1 cellular context compared by ENCODE assay signal in genomic region chr5:440413-441180, GRCh38.
TF ChIP-seq lines count a peak whose summit lies in the region.

No MANE protein-coding gene starts in this region.

TF ChIP-seq in GM12878, 131 proteins besides CTCF, POLR2A, EP300 and RAD21 (continued from another document):
- TF ChIP-seq, protein P1, sequence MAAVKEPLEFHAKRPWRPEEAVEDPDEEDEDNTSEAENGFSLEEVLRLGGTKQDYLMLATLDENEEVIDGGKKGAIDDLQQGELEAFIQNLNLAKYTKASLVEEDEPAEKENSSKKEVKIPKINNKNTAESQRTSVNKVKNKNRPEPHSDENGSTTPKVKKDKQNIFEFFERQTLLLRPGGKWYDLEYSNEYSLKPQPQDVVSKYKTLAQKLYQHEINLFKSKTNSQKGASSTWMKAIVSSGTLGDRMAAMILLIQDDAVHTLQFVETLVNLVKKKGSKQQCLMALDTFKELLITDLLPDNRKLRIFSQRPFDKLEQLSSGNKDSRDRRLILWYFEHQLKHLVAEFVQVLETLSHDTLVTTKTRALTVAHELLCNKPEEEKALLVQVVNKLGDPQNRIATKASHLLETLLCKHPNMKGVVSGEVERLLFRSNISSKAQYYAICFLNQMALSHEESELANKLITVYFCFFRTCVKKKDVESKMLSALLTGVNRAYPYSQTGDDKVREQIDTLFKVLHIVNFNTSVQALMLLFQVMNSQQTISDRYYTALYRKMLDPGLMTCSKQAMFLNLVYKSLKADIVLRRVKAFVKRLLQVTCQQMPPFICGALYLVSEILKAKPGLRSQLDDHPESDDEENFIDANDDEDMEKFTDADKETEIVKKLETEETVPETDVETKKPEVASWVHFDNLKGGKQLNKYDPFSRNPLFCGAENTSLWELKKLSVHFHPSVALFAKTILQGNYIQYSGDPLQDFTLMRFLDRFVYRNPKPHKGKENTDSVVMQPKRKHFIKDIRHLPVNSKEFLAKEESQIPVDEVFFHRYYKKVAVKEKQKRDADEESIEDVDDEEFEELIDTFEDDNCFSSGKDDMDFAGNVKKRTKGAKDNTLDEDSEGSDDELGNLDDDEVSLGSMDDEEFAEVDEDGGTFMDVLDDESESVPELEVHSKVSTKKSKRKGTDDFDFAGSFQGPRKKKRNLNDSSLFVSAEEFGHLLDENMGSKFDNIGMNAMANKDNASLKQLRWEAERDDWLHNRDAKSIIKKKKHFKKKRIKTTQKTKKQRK (IDR thresholded peaks at IDR 0.05; ENCODE audit: low read depth, low read length), result no peak
- TF ChIP-seq MXI1 (IDR thresholded peaks at IDR 0.05; ENCODE audit: low read depth, low read length) (no peak), TCF12 (IDR thresholded peaks at IDR 0.05; ENCODE audit: low read depth, low read length) (no peak), IRF4 (IDR thresholded peaks at IDR 0.05; ENCODE audit: low read depth, low read length) (no peak), ZNF217 (IDR thresholded peaks at IDR 0.05) (no peak), TAF1 (IDR thresholded peaks at IDR 0.05; ENCODE audit: borderline replicate concordance, low read depth, low read length) (no peak), GATAD2B (conservative IDR thresholded peaks at IDR 0.05; ENCODE audit: low read depth) (no peak), ZBTB33 (IDR thresholded peaks at IDR 0.05) (no peak), YBX1 (IDR thresholded peaks at IDR 0.05) (no peak), RCOR1 (conservative IDR thresholded peaks at IDR 0.05; ENCODE audit: low read depth, low read length) (no peak), RFX5 (IDR thresholded peaks at IDR 0.05; ENCODE audit: low read depth, low read length) (no peak), MEF2B (IDR thresholded peaks at IDR 0.05; ENCODE audit: partially characterized antibody, poor library complexity, severe bottlenecking) (peak; percentile 39), ATF7 (IDR thresholded peaks at IDR 0.05; ENCODE audit: low read depth) (no peak), PAX5 (IDR thresholded peaks at IDR 0.05; ENCODE audit: borderline replicate concordance, low read depth, low read length) (no peak), RUNX3 (IDR thresholded peaks at IDR 0.05; ENCODE audit: low read length) (peak; percentile 21; the same call in 1 of the 2 replicates), DPF2 (IDR thresholded peaks at IDR 0.05) (no peak), STAT1 (conservative IDR thresholded peaks at IDR 0.05) (no peak), CBFB (IDR thresholded peaks at IDR 0.05; ENCODE audit: low read depth) (peak; percentile 23; the same call in 1 of the 2 replicates), SREBF1 (IDR thresholded peaks at IDR 0.05; ENCODE audit: low read length) (no peak), CHD2 (IDR thresholded peaks at IDR 0.05; ENCODE audit: borderline replicate concordance, low read depth, low read length) (no peak), MEF2A (IDR thresholded peaks at IDR 0.05; ENCODE audit: insufficient read depth, low read depth, low read length) (0 out of 2 replicates have a peak, but pooled peaks have one; percentile 54), SMARCA5 (IDR thresholded peaks at IDR 0.05) (no peak), SPI1 (IDR thresholded peaks at IDR 0.05; ENCODE audit: borderline replicate concordance, insufficient read depth, low read depth, low read length) (peak; percentile 71), IKZF2 (IDR thresholded peaks at IDR 0.05) (no peak), BHLHE40 (IDR thresholded peaks at IDR 0.05; ENCODE audit: borderline replicate concordance in 1 of 2, low read depth in 2 of 2, low read length in 1 of 2) (no peak), TCF3 (IDR thresholded peaks at IDR 0.05; ENCODE audit: borderline replicate concordance, insufficient read depth, low read depth, low read length) (no peak), SIX5 (IDR thresholded peaks at IDR 0.05; ENCODE audit: low read depth, low read length, severe bottlenecking) (no peak), MAX (IDR thresholded peaks at IDR 0.05; ENCODE audit: low read depth, low read length) (no peak), CBX5 (IDR thresholded peaks at IDR 0.05; ENCODE audit: low read depth) (no peak), CHD4 (IDR thresholded peaks at IDR 0.05) (no peak), IKZF1 (conservative IDR thresholded peaks at IDR 0.05) (0 out of 2 replicates have a peak, but pooled peaks have one; percentile 6)
- TF ChIP-seq, protein P2, sequence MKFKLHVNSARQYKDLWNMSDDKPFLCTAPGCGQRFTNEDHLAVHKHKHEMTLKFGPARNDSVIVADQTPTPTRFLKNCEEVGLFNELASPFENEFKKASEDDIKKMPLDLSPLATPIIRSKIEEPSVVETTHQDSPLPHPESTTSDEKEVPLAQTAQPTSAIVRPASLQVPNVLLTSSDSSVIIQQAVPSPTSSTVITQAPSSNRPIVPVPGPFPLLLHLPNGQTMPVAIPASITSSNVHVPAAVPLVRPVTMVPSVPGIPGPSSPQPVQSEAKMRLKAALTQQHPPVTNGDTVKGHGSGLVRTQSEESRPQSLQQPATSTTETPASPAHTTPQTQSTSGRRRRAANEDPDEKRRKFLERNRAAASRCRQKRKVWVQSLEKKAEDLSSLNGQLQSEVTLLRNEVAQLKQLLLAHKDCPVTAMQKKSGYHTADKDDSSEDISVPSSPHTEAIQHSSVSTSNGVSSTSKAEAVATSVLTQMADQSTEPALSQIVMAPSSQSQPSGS (IDR thresholded peaks at IDR 0.05; ENCODE audit: low read length), result 0 out of 2 replicates have a peak, but pooled peaks have one; percentile 9
- TF ChIP-seq, protein P3, sequence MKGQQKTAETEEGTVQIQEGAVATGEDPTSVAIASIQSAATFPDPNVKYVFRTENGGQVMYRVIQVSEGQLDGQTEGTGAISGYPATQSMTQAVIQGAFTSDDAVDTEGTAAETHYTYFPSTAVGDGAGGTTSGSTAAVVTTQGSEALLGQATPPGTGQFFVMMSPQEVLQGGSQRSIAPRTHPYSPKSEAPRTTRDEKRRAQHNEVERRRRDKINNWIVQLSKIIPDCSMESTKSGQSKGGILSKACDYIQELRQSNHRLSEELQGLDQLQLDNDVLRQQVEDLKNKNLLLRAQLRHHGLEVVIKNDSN (IDR thresholded peaks at IDR 0.05; ENCODE audit: borderline replicate concordance, extremely low read length, insufficient read depth, low read depth, low read length), result no peak
- TF ChIP-seq, protein P4, sequence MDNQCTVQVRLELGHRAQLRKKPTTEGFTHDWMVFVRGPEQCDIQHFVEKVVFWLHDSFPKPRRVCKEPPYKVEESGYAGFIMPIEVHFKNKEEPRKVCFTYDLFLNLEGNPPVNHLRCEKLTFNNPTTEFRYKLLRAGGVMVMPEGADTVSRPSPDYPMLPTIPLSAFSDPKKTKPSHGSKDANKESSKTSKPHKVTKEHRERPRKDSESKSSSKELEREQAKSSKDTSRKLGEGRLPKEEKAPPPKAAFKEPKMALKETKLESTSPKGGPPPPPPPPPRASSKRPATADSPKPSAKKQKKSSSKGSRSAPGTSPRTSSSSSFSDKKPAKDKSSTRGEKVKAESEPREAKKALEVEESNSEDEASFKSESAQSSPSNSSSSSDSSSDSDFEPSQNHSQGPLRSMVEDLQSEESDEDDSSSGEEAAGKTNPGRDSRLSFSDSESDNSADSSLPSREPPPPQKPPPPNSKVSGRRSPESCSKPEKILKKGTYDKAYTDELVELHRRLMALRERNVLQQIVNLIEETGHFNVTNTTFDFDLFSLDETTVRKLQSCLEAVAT (IDR thresholded peaks at IDR 0.05), result no peak
- TF ChIP-seq, protein P5, sequence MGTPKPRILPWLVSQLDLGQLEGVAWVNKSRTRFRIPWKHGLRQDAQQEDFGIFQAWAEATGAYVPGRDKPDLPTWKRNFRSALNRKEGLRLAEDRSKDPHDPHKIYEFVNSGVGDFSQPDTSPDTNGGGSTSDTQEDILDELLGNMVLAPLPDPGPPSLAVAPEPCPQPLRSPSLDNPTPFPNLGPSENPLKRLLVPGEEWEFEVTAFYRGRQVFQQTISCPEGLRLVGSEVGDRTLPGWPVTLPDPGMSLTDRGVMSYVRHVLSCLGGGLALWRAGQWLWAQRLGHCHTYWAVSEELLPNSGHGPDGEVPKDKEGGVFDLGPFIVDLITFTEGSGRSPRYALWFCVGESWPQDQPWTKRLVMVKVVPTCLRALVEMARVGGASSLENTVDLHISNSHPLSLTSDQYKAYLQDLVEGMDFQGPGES (IDR thresholded peaks at IDR 0.05), result no peak
- TF ChIP-seq, protein P6, sequence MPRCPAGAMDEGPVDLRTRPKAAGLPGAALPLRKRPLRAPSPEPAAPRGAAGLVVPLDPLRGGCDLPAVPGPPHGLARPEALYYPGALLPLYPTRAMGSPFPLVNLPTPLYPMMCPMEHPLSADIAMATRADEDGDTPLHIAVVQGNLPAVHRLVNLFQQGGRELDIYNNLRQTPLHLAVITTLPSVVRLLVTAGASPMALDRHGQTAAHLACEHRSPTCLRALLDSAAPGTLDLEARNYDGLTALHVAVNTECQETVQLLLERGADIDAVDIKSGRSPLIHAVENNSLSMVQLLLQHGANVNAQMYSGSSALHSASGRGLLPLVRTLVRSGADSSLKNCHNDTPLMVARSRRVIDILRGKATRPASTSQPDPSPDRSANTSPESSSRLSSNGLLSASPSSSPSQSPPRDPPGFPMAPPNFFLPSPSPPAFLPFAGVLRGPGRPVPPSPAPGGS (IDR thresholded peaks at IDR 0.05; ENCODE audit: borderline replicate concordance, insufficient read depth, low read depth, low read length, poor library complexity, severe bottlenecking), result no peak
